ENCODE assay signal across 2 cellular contexts in the genomic region with DNA sequence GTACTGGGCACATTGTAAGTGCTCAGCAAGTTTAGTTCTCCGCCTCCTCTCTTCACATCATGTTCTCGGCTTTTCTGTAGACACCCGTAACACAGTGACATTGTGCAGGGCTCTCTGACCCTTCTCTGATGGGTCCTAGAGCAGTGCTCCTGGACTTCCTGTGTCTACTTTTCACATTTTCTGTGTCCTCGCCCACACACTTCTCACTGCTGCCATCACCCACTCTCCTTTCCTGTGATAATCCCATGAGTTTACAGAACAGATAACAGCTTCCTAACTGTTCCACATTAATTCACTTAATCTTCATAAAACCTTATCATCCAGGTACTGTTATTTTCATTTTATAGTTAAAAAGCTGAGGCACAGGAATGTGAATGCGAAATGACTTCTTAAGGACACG.
TF ChIP-seq lines count a peak whose summit lies in the region.

No MANE protein-coding gene starts in this region.

TF ChIP-seq in HEK293, 187 proteins besides CTCF, POLR2A, EP300 and RAD21:
- TF ChIP-seq ZBTB7A (tag by site-specific recombination; IDR thresholded peaks at IDR 0.05; ENCODE audit: low read depth) (no peak), GFI1B (tag by site-specific recombination; IDR thresholded peaks at IDR 0.05) (no peak), ZNF639 (tag by site-specific recombination; IDR thresholded peaks at IDR 0.05) (no peak), ZNF366 (tag by site-specific recombination; conservative IDR thresholded peaks at IDR 0.05) (no peak), EGR2 (tag by site-specific recombination; IDR thresholded peaks at IDR 0.05; ENCODE audit: low read depth) (peak; percentile 43; the same call in 1 of the 2 replicates), ZFHX2 (tag by site-specific recombination; conservative IDR thresholded peaks at IDR 0.05) (peak; percentile 64), ZNF121 (tag by site-specific recombination; IDR thresholded peaks at IDR 0.05) (no peak), ZNF184 (tag by site-specific recombination; IDR thresholded peaks at IDR 0.05) (no peak), ZNF513 (tag by site-specific recombination; IDR thresholded peaks at IDR 0.05) (no peak), ZNF394 (tag by site-specific recombination; IDR thresholded peaks at IDR 0.05; ENCODE audit: borderline replicate concordance) (no peak), ZNF248 (tag by site-specific recombination; IDR thresholded peaks at IDR 0.05) (no peak)
- TF ChIP-seq, protein P1, sequence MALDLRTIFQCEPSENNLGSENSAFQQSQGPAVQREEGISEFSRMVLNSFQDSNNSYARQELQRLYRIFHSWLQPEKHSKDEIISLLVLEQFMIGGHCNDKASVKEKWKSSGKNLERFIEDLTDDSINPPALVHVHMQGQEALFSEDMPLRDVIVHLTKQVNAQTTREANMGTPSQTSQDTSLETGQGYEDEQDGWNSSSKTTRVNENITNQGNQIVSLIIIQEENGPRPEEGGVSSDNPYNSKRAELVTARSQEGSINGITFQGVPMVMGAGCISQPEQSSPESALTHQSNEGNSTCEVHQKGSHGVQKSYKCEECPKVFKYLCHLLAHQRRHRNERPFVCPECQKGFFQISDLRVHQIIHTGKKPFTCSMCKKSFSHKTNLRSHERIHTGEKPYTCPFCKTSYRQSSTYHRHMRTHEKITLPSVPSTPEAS (tag by site-specific recombination; IDR thresholded peaks at IDR 0.05), result no peak

TF ChIP-seq in K562, 482 proteins besides CTCF, POLR2A, EP300 and RAD21:
- TF ChIP-seq EGR1 (conservative IDR thresholded peaks at IDR 0.05), result peak; percentile 70
- no peak for TF ChIP-seq MLLT1 (IDR thresholded peaks at IDR 0.05)
- no peak for TF ChIP-seq POLR2AphosphoS5 (IDR thresholded peaks at IDR 0.05; ENCODE audit: control insufficient read depth, insufficient read depth, low read depth, low read length)
- no peak for TF ChIP-seq SMC3 (conservative IDR thresholded peaks at IDR 0.05; ENCODE audit: insufficient read depth, low read depth, low read length)
